Comparison of ENCODE assay signal across 1 cellular context in the genomic region with DNA sequence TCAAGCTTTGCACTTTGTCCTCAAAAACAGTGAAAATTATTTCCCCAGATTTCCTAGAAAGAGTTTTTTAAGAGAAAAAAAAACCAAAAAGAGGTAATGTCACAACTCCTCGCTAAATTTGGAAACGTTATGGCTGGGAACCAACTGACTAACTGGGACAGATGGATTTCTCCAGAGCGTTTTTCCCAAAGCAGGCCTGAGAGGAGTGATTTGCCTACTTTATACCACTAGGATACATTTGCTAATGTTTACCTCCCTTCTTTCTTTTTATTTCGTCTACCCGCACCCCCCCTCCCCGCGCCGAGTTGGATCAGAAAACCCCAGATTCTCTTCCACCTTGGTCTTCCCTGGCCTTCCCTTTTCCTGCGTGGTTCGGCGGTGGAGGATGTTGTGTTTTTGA.
TF ChIP-seq lines count a peak whose summit lies in the region.

No MANE protein-coding gene starts in this region.

TF ChIP-seq in endothelial cell of umbilical vein, 7 proteins besides CTCF, POLR2A, EP300 and RAD21:
- TF ChIP-seq GATA2 (IDR thresholded peaks at IDR 0.05; ENCODE audit: insufficient read depth, insufficient read length, low read depth, low read length) = no peak
- no peak for TF ChIP-seq MAX (IDR thresholded peaks at IDR 0.05; ENCODE audit: insufficient read depth, insufficient read length)
- TF ChIP-seq FOS (IDR thresholded peaks at IDR 0.05; ENCODE audit: borderline replicate concordance, insufficient read depth, low read length) = no peak
- TF ChIP-seq MYC (IDR thresholded peaks at IDR 0.05; ENCODE audit: low read depth, low read length) = no peak
- TF ChIP-seq EZH2 (IDR thresholded peaks at IDR 0.05; ENCODE audit: borderline replicate concordance, low read depth, low read length, severe bottlenecking) = no peak
- TF ChIP-seq JUN (IDR thresholded peaks at IDR 0.05; ENCODE audit: borderline replicate concordance, insufficient read depth, insufficient read length, low read depth) = no peak
- no peak for TF ChIP-seq POLR2AphosphoS5 (IDR thresholded peaks at IDR 0.05; ENCODE audit: insufficient read depth, low read depth, low read length)
TF ChIP-seq in endothelial cell of umbilical vein: peak in this region for 0.
